Comparison of ENCODE assay signal across 8 cellular contexts in the genomic region with DNA sequence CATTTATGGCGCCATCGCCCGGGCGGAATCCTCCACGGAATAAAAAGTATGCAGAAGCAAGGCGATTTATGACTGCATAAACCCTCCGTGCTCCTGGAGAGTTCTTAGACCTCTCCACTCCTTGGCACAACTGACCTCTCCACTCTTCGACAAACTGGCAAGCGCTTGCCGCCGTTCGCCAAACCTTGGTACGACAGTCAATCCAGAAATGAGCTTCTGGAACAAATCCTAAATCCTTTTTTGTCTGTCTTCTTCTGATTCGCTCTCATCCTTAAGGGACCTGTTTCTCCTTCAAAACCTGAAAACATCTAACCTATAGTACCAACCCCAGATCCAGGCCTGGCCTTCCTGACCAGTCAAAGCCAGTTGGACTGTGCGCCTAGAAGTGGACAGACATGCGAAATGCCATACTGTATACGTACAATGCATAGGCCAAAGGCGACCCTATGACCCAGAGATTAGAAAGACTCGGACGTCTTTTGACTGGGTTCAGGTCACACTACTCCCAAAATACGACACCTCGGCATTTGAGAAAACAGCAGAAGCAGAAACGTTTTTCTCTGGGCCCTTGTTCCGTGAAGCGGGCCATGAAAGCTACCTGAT. TPM values are rescaled to one million over a fixed set of nuclear protein-coding genes. Genes with fewer than 3 reads are reported as not detected.
DNase-seq lines count a peak whose midpoint lies in the region; ATAC-seq and TF ChIP-seq lines count a peak whose summit lies in the region.

No MANE protein-coding gene starts in this region.

- H3K4me3 ChIP-seq in WI38 (ENCODE audit: low read depth, low read length): peak overlapping the region; percentile 82
- peak overlapping the region; percentile 70 for H3K4me3 ChIP-seq in hepatocyte

- DNase-seq in NCI-H146 (lab: John Stamatoyannopoulos, UW): peak; percentile 18
- DNase-seq in NCI-H146 treated with DMSO at 0.1 percent for 48 hours (lab: John Stamatoyannopoulos, UW; ENCODE audit: unreplicated experiment): no peak
- no peak for DNase-seq in hepatocyte (ENCODE audit: low spot score)
- DNase-seq in stimulated activated naive B cell treated with anti-CD40 and anti-IgM and Interleukin-4, amounts not matched to agents 10 μg/mL and 1 μg/mL and 100 μg/mL, for 72 hours: no peak
- no peak for DNase-seq in GF-D8 (lab: John Stamatoyannopoulos, UW)
- no peak for DNase-seq in Kasumi-1 (lab: John Stamatoyannopoulos, UW)

- peaks cover 3 to 11% of the 10 kb centered on the region in 2 donors for H3K9me3 Mint-ChIP-seq in stimulated activated naive B cell treated with anti-CD40 and anti-IgM and Interleukin-4, amounts not matched to agents 10 μg/mL and 1 μg/mL and 100 μg/mL, for 72 hours

- H3K4me3 Mint-ChIP-seq in stimulated activated naive B cell treated with anti-CD40 and anti-IgM and Interleukin-4, amounts not matched to agents 10 μg/mL and 1 μg/mL and 100 μg/mL, for 72 hours: peak overlapping the region; percentile 88 to 90

- H3K27ac Mint-ChIP-seq in stimulated activated naive B cell treated with anti-CD40 and anti-IgM and Interleukin-4, amounts not matched to agents 10 μg/mL and 1 μg/mL and 100 μg/mL, for 72 hours: peak overlapping the region; percentile 99

- no peaks in the 10 kb centered on the region for H3K27me3 ChIP-seq in hepatocyte

- no peaks in the 10 kb centered on the region for H3K36me3 ChIP-seq in hepatocyte (replicated peaks; ENCODE audit: insufficient read depth, low read depth)

- no peaks in the 10 kb centered on the region for H3K9me3 ChIP-seq in hepatocyte (ENCODE audit: low read depth)

- peak overlapping the region; percentile 92 for H2AFZ ChIP-seq in hepatocyte

- no peaks in the 10 kb centered on the region for H3K9me2 ChIP-seq in hepatocyte (replicated peaks; ENCODE audit: insufficient read depth)

- peak overlapping the region; percentile 74 for H3K27ac ChIP-seq in hepatocyte

- H4K20me1 ChIP-seq in hepatocyte (ENCODE audit: insufficient read depth, poor library complexity, severe bottlenecking): no peaks in the 10 kb centered on the region

- TF ChIP-seq CTCF in WI38 (IDR thresholded peaks at IDR 0.05; ENCODE audit: low read depth, low read length) (no peak), hepatocyte (IDR thresholded peaks at IDR 0.05; ENCODE audit: poor library complexity) (peak; percentile 35)

- peaks cover 16 to 18% of the 10 kb centered on the region in 2 donors for H3K27me3 Mint-ChIP-seq in stimulated activated naive B cell treated with anti-CD40 and anti-IgM and Interleukin-4, amounts not matched to agents 10 μg/mL and 1 μg/mL and 100 μg/mL, for 72 hours

- H3K4me1 ChIP-seq in hepatocyte (ENCODE audit: insufficient read depth): peaks cover 7% of the 10 kb centered on the region

- ATAC-seq in stimulated activated naive B cell treated with anti-CD40 and anti-IgM and Interleukin-4, amounts not matched to agents 10 μg/mL and 1 μg/mL and 100 μg/mL, for 72 hours (replicated peaks): no peak
- no peak for ATAC-seq in GM18861 (IDR thresholded peaks at IDR 0.05; ENCODE audit: unreplicated experiment)

- no peaks in the 10 kb centered on the region for H3K79me2 ChIP-seq in hepatocyte

- peaks cover 17 to 33% of the 10 kb centered on the region in 2 donors for H3K4me1 Mint-ChIP-seq in stimulated activated naive B cell treated with anti-CD40 and anti-IgM and Interleukin-4, amounts not matched to agents 10 μg/mL and 1 μg/mL and 100 μg/mL, for 72 hours

- H3K36me3 Mint-ChIP-seq in stimulated activated naive B cell treated with anti-CD40 and anti-IgM and Interleukin-4, amounts not matched to agents 10 μg/mL and 1 μg/mL and 100 μg/mL, for 72 hours: peaks cover 5 to 14% of the 10 kb centered on the region in 2 donors

- 40% methylated on average over 25 of the region's 25 CpGs for WGBS in hepatocyte (ENCODE audit: low lambda C conversion rate, missing lambda C conversion rate)

- peak overlapping the region; percentile 83 for H3K4me2 ChIP-seq in hepatocyte

RNA-seq across cellular contexts. Expression of gene TRIM27, which starts 59.4 kb away (rescaled TPM):
- 60.8 and 62.7 TPM in 2 replicates for total RNA-seq in hepatocyte
- polyA plus RNA-seq in hepatocyte: 50.3 and 57.0 TPM in 2 replicates
